10 cellular contexts compared by ENCODE assay signal in the genomic region with DNA sequence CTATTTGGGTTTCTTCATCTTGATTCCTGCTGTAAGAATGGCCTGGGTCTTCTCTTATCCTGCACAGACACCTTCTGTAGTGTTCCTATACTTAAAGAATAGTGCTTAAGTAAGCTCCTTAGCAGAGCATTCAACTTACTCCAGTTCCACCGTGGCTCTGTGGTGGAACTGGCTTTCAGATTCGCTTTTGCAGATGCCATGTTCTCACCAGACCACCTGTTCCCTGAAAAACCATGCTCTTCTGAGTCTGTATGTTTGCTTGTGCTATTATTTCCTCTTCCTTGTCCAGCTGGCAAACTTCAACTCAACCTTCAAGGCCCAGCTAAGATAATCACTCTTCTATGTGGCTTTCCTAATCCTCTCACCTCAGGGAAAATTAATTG. TPM values are rescaled to one million over a fixed set of nuclear protein-coding genes. Genes with fewer than 3 reads are reported as not detected.
DNase-seq lines count a peak whose midpoint lies in the region; ATAC-seq and TF ChIP-seq lines count a peak whose summit lies in the region.
"Had no signal": no experiment of that assay in that cellular context is flagged by ENCODE, and none has a peak within 500 bp of the region (broad histone marks: within the 10 kb centered on the region; RNA-seq: fewer than 3 reads in every experiment).

No MANE protein-coding gene starts in this region.

- WGBS in aorta, 2 donors, result 64 to 73% methylated on average over 2 of the region's 2 CpGs

- H3K4me1 ChIP-seq in left ventricle myocardium inferior (peaks cover 93% of the 10 kb centered on the region), adipocyte (ENCODE audit: control insufficient read depth, insufficient read depth, low read length) (peaks cover 53% of the 10 kb centered on the region), muscle layer of duodenum (ENCODE audit: control insufficient read depth in 1 of 2, insufficient read depth in 2 of 2, low read length in 2 of 2) (peaks cover 41 to 60% of the 10 kb centered on the region in 2 donors), aorta (ENCODE audit: control insufficient read depth in 1 of 2, insufficient read depth in 2 of 2, low read length in 2 of 2) (peaks cover 3 to 8% of the 10 kb centered on the region in 2 donors)

- intact Hi-C loops in left ventricle myocardium inferior (cut with micrococcal nuclease) (no loop called here), cardiac septum (cut with DNase I) (no loop called here), aorta (cut with DNase I) (no loop called here)

- no peaks in the 10 kb centered on the region for H3K27me3 ChIP-seq in left ventricle myocardium inferior (ENCODE audit: low read depth)
- H3K27me3 ChIP-seq in adipocyte (replicated peaks; ENCODE audit: control insufficient read depth, insufficient read depth, low read length), result no peaks in the 10 kb centered on the region
- no peaks in the 10 kb centered on the region for H3K27me3 ChIP-seq in muscle layer of duodenum (ENCODE audit: low read depth, low read length)
- no peaks in the 10 kb centered on the region for H3K27me3 ChIP-seq in aorta (ENCODE audit: control insufficient read depth in 1 of 2, insufficient read depth in 2 of 2, low read length in 1 of 2)

- peak overlapping the region; percentile 44 for H3K4me3 ChIP-seq in left ventricle myocardium inferior
- peak overlapping the region; percentile 71 for H3K4me3 ChIP-seq in adipocyte (ENCODE audit: low read length)
- no peak overlapping the region for H3K4me3 ChIP-seq in muscle layer of duodenum (ENCODE audit: low read depth in 1 of 2, low read length in 2 of 2)
- no peak overlapping the region for H3K4me3 ChIP-seq in aorta (ENCODE audit: low read length in 2 of 2)

- DNase-seq in left ventricle myocardium inferior (no peak), cardiac septum (ENCODE audit: low spot score) (no peak), adipocyte (ENCODE audit: low read depth) (no peak), aorta (no peak), cerebellum (ENCODE audit: low spot score) (no peak), NCI-H748 treated with DMSO at 0.1 percent for 48 hours (lab: John Stamatoyannopoulos, UW) (no peak), cerebellar cortex (ENCODE audit: low spot score) (no peak)
- DNase-seq: activated gamma-delta T cell, DMS79 had no signal

- H3K9me3 ChIP-seq in left ventricle myocardium inferior (replicated peaks), result no peaks in the 10 kb centered on the region
- H3K9me3 ChIP-seq in adipocyte (ENCODE audit: control insufficient read depth, low read length), result no peaks in the 10 kb centered on the region
- H3K9me3 ChIP-seq in muscle layer of duodenum (ENCODE audit: control insufficient read depth in 1 of 2, low read length in 2 of 2), result no peaks in the 10 kb centered on the region
- H3K9me3 ChIP-seq in aorta (ENCODE audit: control insufficient read depth, low read length), result no peaks in the 10 kb centered on the region

- H3K36me3 ChIP-seq in left ventricle myocardium inferior (peaks cover 13% of the 10 kb centered on the region), adipocyte (ENCODE audit: control insufficient read depth, insufficient read depth, low read length, severe bottlenecking) (peaks cover 16% of the 10 kb centered on the region), muscle layer of duodenum (ENCODE audit: control insufficient read depth in 1 of 2, insufficient read depth in 2 of 2, low read length in 2 of 2) (peaks cover 4% of the 10 kb centered on the region in 2 donors), aorta (ENCODE audit: control insufficient read depth in 1 of 2, insufficient read depth in 2 of 2, low read length in 1 of 2) (peaks cover 0 to 3% of the 10 kb centered on the region in 2 donors)

- ATAC-seq in aorta (ENCODE audit: low FRiP score), result no peak

- no peak for TF ChIP-seq CTCF in left ventricle myocardium inferior (IDR thresholded peaks at IDR 0.05; ENCODE audit: borderline replicate concordance)

- peak overlapping the region; percentile 89 for H3K9ac ChIP-seq in adipocyte (ENCODE audit: low read length)

- H3K27ac ChIP-seq in left ventricle myocardium inferior (replicated peaks) (peak overlapping the region; percentile 83), muscle layer of duodenum (ENCODE audit: low read length) (peak overlapping the region; percentile 74), aorta (ENCODE audit: low read depth in 1 of 2, low read length in 2 of 2) (peak overlapping the region; percentile 81 to 89)

RNA-seq across cellular contexts. Expression of gene ELMO2, which starts 4.9 kb away (rescaled TPM):
- total RNA-seq in left ventricle myocardium inferior (28.5 TPM), cardiac septum (35.0 TPM), aorta (10 to 100 TPM; 47.5 to 51.6 TPM), cerebellum (57.5 TPM)
- polyA plus RNA-seq in aorta, result 10 to 100 TPM; 19.3 to 24.2 TPM

Comparison
In these comparisons a context has a peak if more than half of its experiments do, and no peak if none do; other contexts are left out.
1. H3K4me3 ChIP-seq: peak in left ventricle myocardium inferior (single experiment) and adipocyte (single experiment); none in muscle layer of duodenum (0 of 2) and aorta (0 of 2).
2. Peak in every context shown above with its lines, with median percentiles within 50 percentile points of each other: H3K27ac ChIP-seq.